In genomic region chr18:8095947-8096570, GRCh38 we compare ENCODE assay signal across 29 cellular contexts.
"Had no signal": no experiment of that assay in that cellular context is flagged by ENCODE, and none has a peak within 500 bp of the region (broad histone marks: within the 10 kb centered on the region; RNA-seq: fewer than 3 reads in every experiment).

No MANE protein-coding gene starts in this region.

- H3K27me3 Mint-ChIP-seq: dendritic cell treated with granulocyte-macrophage colony-stimulating factor and Interleukin-4, amounts not matched to agents 40 ng/mL and 50 ng/mL, for 4 days; stimulated activated memory B cell treated with anti-CD40 and anti-IgM and Interleukin-4, amounts not matched to agents 10 μg/mL and 1 μg/mL and 100 μg/mL, for 72 hours; type B pancreatic cell had no signal

- H3K4me1 ChIP-seq: colonic mucosa, gastrocnemius medialis, prostate gland, right atrium auricular region, sigmoid colon, testis, vagina had no signal

- ATAC-seq: esophagus mucosa; gastrocnemius medialis; mucosa of descending colon; stimulated activated memory B cell treated with anti-CD40 and anti-IgM and Interleukin-4, amounts not matched to agents 10 μg/mL and 1 μg/mL and 100 μg/mL, for 72 hours; stimulated activated naive CD8-positive, alpha-beta T cell treated with anti-CD3 and anti-CD28 coated beads, Interleukin-15, Interleukin-2, amounts not matched to agents 100 U/mL and 50 U/mL, for 24 hours had no signal

- H3K36me3 ChIP-seq: colonic mucosa, gastrocnemius medialis, prostate gland, right atrium auricular region, sigmoid colon, vagina had no signal

- H3K4me1 Mint-ChIP-seq: mesothelial cell of epicardium; naive B cell; nephron progenitor cell; stimulated activated memory B cell treated with anti-CD40 and anti-IgM and Interleukin-4, amounts not matched to agents 10 μg/mL and 1 μg/mL and 100 μg/mL, for 72 hours had no signal

- H3K4me3 Mint-ChIP-seq: dendritic cell treated with granulocyte-macrophage colony-stimulating factor and Interleukin-4, amounts not matched to agents 40 ng/mL and 50 ng/mL, for 4 days; endodermal cell; mesothelial cell of epicardium; nephron progenitor cell; stimulated activated memory B cell treated with anti-CD40 and anti-IgM and Interleukin-4, amounts not matched to agents 10 μg/mL and 1 μg/mL and 100 μg/mL, for 72 hours; type B pancreatic cell had no signal

- H3K9me3 ChIP-seq: colonic mucosa, gastrocnemius medialis, mucosa of descending colon, prostate gland, right atrium auricular region, sigmoid colon, testis, tibial artery, vagina had no signal

- DNase-seq: colonic mucosa; effector CD8-positive, alpha-beta T cell; endodermal cell; foreskin fibroblast; gastrocnemius medialis; head of caudate nucleus; kidney; mesenchymal stem cell; mucosa of descending colon; naive B cell; nephron progenitor cell; nucleus accumbens; sigmoid colon; stimulated activated CD4-positive, alpha-beta T cell treated with anti-CD3 and anti-CD28 coated beads, Interleukin-2, amount 100 ng/mL, for 24 hours; stimulated activated CD4-positive, alpha-beta T cell treated with anti-CD3 and anti-CD28 coated beads, Interleukin-4, amount 100 ng/mL, for 24 hours; stimulated activated naive CD8-positive, alpha-beta T cell treated with anti-CD3 and anti-CD28 coated beads, Interleukin-15, Interleukin-2, amounts not matched to agents 100 U/mL and 50 U/mL, for 24 hours; substantia nigra; testis; tibial artery had no signal

- H3K27me3 ChIP-seq: colonic mucosa, gastrocnemius medialis, hepatocyte, right atrium auricular region, sigmoid colon, testis, tibial artery, vagina had no signal

- H3K36me3 Mint-ChIP-seq: naive B cell; stimulated activated memory B cell treated with anti-CD40 and anti-IgM and Interleukin-4, amounts not matched to agents 10 μg/mL and 1 μg/mL and 100 μg/mL, for 72 hours; type B pancreatic cell had no signal

- H3K27ac Mint-ChIP-seq: dendritic cell treated with granulocyte-macrophage colony-stimulating factor and Interleukin-4, amounts not matched to agents 40 ng/mL and 50 ng/mL, for 4 days; endodermal cell; mesothelial cell of epicardium; naive B cell; nephron progenitor cell; stimulated activated memory B cell treated with anti-CD40 and anti-IgM and Interleukin-4, amounts not matched to agents 10 μg/mL and 1 μg/mL and 100 μg/mL, for 72 hours; type B pancreatic cell had no signal

- H3K4me3 ChIP-seq: colonic mucosa, gastrocnemius medialis, hepatocyte, mucosa of descending colon, prostate gland, right atrium auricular region, sigmoid colon, testis, tibial artery, vagina had no signal

- H3K27ac ChIP-seq: colonic mucosa, epithelial cell of prostate, gastrocnemius medialis, hepatocyte, prostate gland, right atrium auricular region, sigmoid colon, testis, tibial artery, vagina had no signal
